ENCODE assay signal across 21 cellular contexts in genomic region chr11:122059565-122059964, GRCh38. TPM values are rescaled to one million over a fixed set of nuclear protein-coding genes. Genes with fewer than 3 reads are reported as not detected.
A peak's percentile ranks its signal among the peaks of the same experiment; 100 is the strongest.
DNase-seq lines count a peak whose midpoint lies in the region; ATAC-seq, FAIRE-seq and TF ChIP-seq lines count a peak whose summit lies in the region.
"Had no signal": no experiment of that assay in that cellular context is flagged by ENCODE, and none has a peak within 500 bp of the region (broad histone marks: within the 10 kb centered on the region; RNA-seq: fewer than 3 reads in every experiment).

No MANE protein-coding gene starts in this region.

- peak; percentile 22 for DNase-seq in DMS79 treated with DMSO at 0.1 percent for 48 hours (lab: John Stamatoyannopoulos, UW)
- no peak for DNase-seq in DMS79 (lab: John Stamatoyannopoulos, UW)
- no peak for DNase-seq in activated B cell treated with CpG ODN at 0.5 μM for 24 hours
- DNase-seq in NCI-H82 treated with DMSO at 0.1 percent for 48 hours (lab: John Stamatoyannopoulos, UW; ENCODE audit: unreplicated experiment), result no peak
- DNase-seq in activated CD4-positive, alpha-beta T cell treated with anti-CD3 and anti-CD28 coated beads, Interleukin-2, amount 10 ng/mL, durations not matched to agents 7 days and 5 days, result no peak
- no peak for DNase-seq in cerebellum (ENCODE audit: low spot score)
- DNase-seq: Calu3; CD8-positive, alpha-beta T cell; DMS 273 treated with DMSO at 0.1 percent for 48 hours; DMS53; GDM1; GM23248; HCEC 1CT had no signal

- ATAC-seq in activated B cell treated with CpG ODN at 0.5 μM for 24 hours (ENCODE audit: low read depth), result no peak
- ATAC-seq: CD8-positive, alpha-beta T cell had no signal

- POLR2A ChIA-PET in HEK293 (lab: Yijun Ruan, JAX) (no interaction called here), activated B cell treated with CpG ODN at 0.5 μM for 24 hours (lab: Charles Lee) (no interaction called here)
- POLR2A ChIA-PET in activated CD4-positive, alpha-beta T cell treated with anti-CD3 and anti-CD28 coated beads, Interleukin-2, amount 10 ng/mL, durations not matched to agents 7 days and 5 days (lab: Charles Lee), result no interaction called here

- no peak overlapping the region for H3K27ac ChIP-seq in HEK293 (ENCODE audit: extremely low read depth, low read depth, low read length)
- H3K27ac ChIP-seq: 22Rv1; BLaER1 treated with 17β-estradiol and CSF1 and Interleukin-3, amounts not matched to agents 10 nM and 100 nM; GM23248 had no signal

- FAIRE-seq in islet of Langerhans (lab: Jason Lieb, UNC), result peak; percentile 81
- FAIRE-seq: GM12892, GM18507, H54 had no signal

- peaks cover 3% of the 10 kb centered on the region for H3K27me3 Mint-ChIP-seq in activated B cell treated with CpG ODN at 0.5 μM for 24 hours
- H3K27me3 Mint-ChIP-seq in activated CD4-positive, alpha-beta T cell treated with anti-CD3 and anti-CD28 coated beads, Interleukin-2, amount 10 ng/mL, durations not matched to agents 7 days and 5 days, result peaks cover 3% of the 10 kb centered on the region

- H3K9me3 ChIP-seq in HEK293 (ENCODE audit: control insufficient read depth, insufficient read depth, low read depth, low read length), result no peaks in the 10 kb centered on the region

- TF ChIP-seq CTCF in HEK293 (tag by site-specific recombination; IDR thresholded peaks at IDR 0.05), result no peak
- TF ChIP-seq CTCF in activated B cell treated with CpG ODN at 0.5 μM for 24 hours (IDR thresholded peaks at IDR 0.05), result peak; percentile 12

- CTCF ChIA-PET in HEK293 (lab: Yijun Ruan, JAX) (interaction anchor here (0.7 to 0.8 kb wide), 2 partner anchors 100 to 739 kb away, joined by 4 read pairs; no protein-coding TSS in a partner anchor), activated B cell treated with CpG ODN at 0.5 μM for 24 hours (lab: Charles Lee) (no interaction called here)
- CTCF ChIA-PET in activated CD4-positive, alpha-beta T cell treated with anti-CD3 and anti-CD28 coated beads, Interleukin-2, amount 10 ng/mL, durations not matched to agents 7 days and 5 days (lab: Charles Lee), result no interaction called here

- peaks cover 2% of the 10 kb centered on the region for H3K36me3 Mint-ChIP-seq in activated B cell treated with CpG ODN at 0.5 μM for 24 hours (ENCODE audit: low read depth)
- H3K36me3 Mint-ChIP-seq in activated CD4-positive, alpha-beta T cell treated with anti-CD3 and anti-CD28 coated beads, Interleukin-2, amount 10 ng/mL, durations not matched to agents 7 days and 5 days (ENCODE audit: low read depth), result no peaks in the 10 kb centered on the region
- H3K36me3 Mint-ChIP-seq: CD8-positive, alpha-beta T cell had no signal

- H3K4me1 Mint-ChIP-seq in activated B cell treated with CpG ODN at 0.5 μM for 24 hours, result no peaks in the 10 kb centered on the region
- no peaks in the 10 kb centered on the region for H3K4me1 Mint-ChIP-seq in activated CD4-positive, alpha-beta T cell treated with anti-CD3 and anti-CD28 coated beads, Interleukin-2, amount 10 ng/mL, durations not matched to agents 7 days and 5 days

- no peak overlapping the region for H3K4me3 Mint-ChIP-seq in activated B cell treated with CpG ODN at 0.5 μM for 24 hours
- H3K4me3 Mint-ChIP-seq in activated CD4-positive, alpha-beta T cell treated with anti-CD3 and anti-CD28 coated beads, Interleukin-2, amount 10 ng/mL, durations not matched to agents 7 days and 5 days, result no peak overlapping the region
- H3K4me3 Mint-ChIP-seq: CD8-positive, alpha-beta T cell had no signal

- H3K4me1 ChIP-seq in HEK293 (ENCODE audit: control insufficient read depth, insufficient read depth, low read length), result no peaks in the 10 kb centered on the region
- H3K4me1 ChIP-seq: BLaER1 treated with 17β-estradiol and CSF1 and Interleukin-3, amounts not matched to agents 10 nM and 100 nM had no signal

- peaks cover 11% of the 10 kb centered on the region for H3K9me3 Mint-ChIP-seq in activated B cell treated with CpG ODN at 0.5 μM for 24 hours
- H3K9me3 Mint-ChIP-seq in activated CD4-positive, alpha-beta T cell treated with anti-CD3 and anti-CD28 coated beads, Interleukin-2, amount 10 ng/mL, durations not matched to agents 7 days and 5 days, result peaks cover 7% of the 10 kb centered on the region

- intact Hi-C loops in activated B cell treated with CpG ODN at 0.5 μM for 24 hours (cut with micrococcal nuclease), result no loop called here

- H3K36me3 ChIP-seq in HEK293 (ENCODE audit: control insufficient read depth in 2 of 2, insufficient read depth in 1 of 2, low read length in 2 of 2), result no peaks in the 10 kb centered on the region
- H3K36me3 ChIP-seq: BLaER1 treated with 17β-estradiol and CSF1 and Interleukin-3, amounts not matched to agents 10 nM and 100 nM had no signal

- no peak overlapping the region for H3K4me3 ChIP-seq in HEK293 (ENCODE audit: low read depth, low read length)
- H3K4me3 ChIP-seq: BLaER1 treated with 17β-estradiol and CSF1 and Interleukin-3, amounts not matched to agents 10 nM and 100 nM; GM23248 had no signal

- no peak overlapping the region for H3K27ac Mint-ChIP-seq in activated B cell treated with CpG ODN at 0.5 μM for 24 hours
- H3K27ac Mint-ChIP-seq in activated CD4-positive, alpha-beta T cell treated with anti-CD3 and anti-CD28 coated beads, Interleukin-2, amount 10 ng/mL, durations not matched to agents 7 days and 5 days, result no peak overlapping the region
- H3K27ac Mint-ChIP-seq: CD8-positive, alpha-beta T cell had no signal

TF ChIP-seq in HEK293, 187 proteins besides CTCF, POLR2A, EP300 and RAD21:
- TF ChIP-seq ZIC2 (tag by site-specific recombination; IDR thresholded peaks at IDR 0.05) (no peak), REPIN1 (tag by site-specific recombination; IDR thresholded peaks at IDR 0.05; ENCODE audit: low read depth) (no peak), ZNF664 (tag by site-specific recombination; IDR thresholded peaks at IDR 0.05) (no peak), FEZF1 (tag by site-specific recombination; IDR thresholded peaks at IDR 0.05) (no peak), TRIM28 (IDR thresholded peaks at IDR 0.05; ENCODE audit: borderline replicate concordance, low read length) (peak; percentile 84), ZNF366 (tag by site-specific recombination; conservative IDR thresholded peaks at IDR 0.05) (no peak), ZNF701 (tag by site-specific recombination; IDR thresholded peaks at IDR 0.05) (no peak), ZNF394 (tag by site-specific recombination; IDR thresholded peaks at IDR 0.05; ENCODE audit: borderline replicate concordance) (no peak), SETDB1 (IDR thresholded peaks at IDR 0.05; ENCODE audit: insufficient read length, low read length) (peak; percentile 87), ZNF529 (tag by site-specific recombination; IDR thresholded peaks at IDR 0.05; ENCODE audit: insufficient replicate concordance) (no peak)

RNA-seq across cellular contexts. Expression of gene BLID, which starts 56.5 kb away (rescaled TPM):
- not detected in 2 replicates for total RNA-seq in activated B cell treated with CpG ODN at 0.5 μM for 24 hours
- total RNA-seq in activated CD4-positive, alpha-beta T cell treated with anti-CD3 and anti-CD28 coated beads, Interleukin-2, amount 10 ng/mL, durations not matched to agents 7 days and 5 days, result not detected
- total RNA-seq in cerebellum, result 7.5 TPM
- total RNA-seq: Calu3; CD8-positive, alpha-beta T cell; HT-29 had no signal
